8 cellular contexts compared by ENCODE assay signal in the genomic region with DNA sequence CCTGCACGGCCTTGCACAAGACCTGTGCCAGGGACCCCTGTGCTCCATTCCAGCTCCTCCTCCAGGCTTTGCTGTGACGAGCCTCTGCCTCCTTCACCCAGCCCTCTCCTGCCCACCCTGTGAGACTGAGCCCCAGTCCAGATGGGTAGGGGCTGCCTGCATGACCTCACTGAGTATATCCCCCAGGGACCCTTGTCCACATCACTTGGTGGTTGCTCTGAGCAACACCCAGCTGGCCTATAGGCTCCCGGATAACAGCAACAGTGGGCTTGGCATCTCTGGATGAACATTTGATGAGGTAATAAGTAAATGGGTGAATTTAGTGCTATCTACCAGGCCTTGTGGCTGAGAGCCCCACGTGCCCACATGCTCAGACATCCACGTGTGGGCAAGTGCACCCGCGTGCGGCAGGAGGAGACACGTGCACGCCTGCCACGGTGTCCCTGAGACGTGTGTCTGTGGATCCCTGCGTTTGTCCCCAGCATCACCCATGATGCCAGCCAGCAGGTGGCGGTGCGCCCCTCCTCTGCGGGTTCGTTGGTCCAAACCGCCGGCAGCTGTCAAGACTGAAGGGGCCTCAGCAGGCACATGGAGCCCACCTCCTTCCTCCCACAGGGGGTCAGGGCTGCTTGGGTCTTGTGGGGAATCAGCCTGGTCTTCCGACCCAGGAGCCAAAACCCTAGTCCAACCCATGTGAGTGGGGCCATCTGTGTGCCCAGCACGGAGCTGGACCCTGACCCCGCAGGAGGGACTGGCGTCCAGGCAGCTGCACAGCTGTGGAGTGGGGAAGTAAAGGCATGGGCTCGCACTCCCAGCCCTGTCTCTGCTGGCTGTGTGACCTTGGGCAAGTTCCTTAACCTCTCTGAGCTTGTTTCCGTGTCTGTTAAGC. TPM values are rescaled to one million over a fixed set of nuclear protein-coding genes. Genes with fewer than 3 reads are reported as not detected.
DNase-seq lines count a peak whose midpoint lies in the region; ATAC-seq and TF ChIP-seq lines count a peak whose summit lies in the region.

No MANE protein-coding gene starts in this region.

- H3K27ac Mint-ChIP-seq in MCF 10A (ENCODE audit: low read depth, unreplicated experiment), result no peak overlapping the region

- no peak overlapping the region for H3K4me3 ChIP-seq in HAP-1
- H3K4me3 ChIP-seq in WI38 (ENCODE audit: low read depth, low read length), result no peak overlapping the region

- CTCF ChIA-PET in MCF 10A (lab: Yijun Ruan, JAX), result interaction anchor here (0.6 to 19.6 kb wide), 32 partner anchors 10 to 288 kb away, joined by 3 to 314 read pairs (median 4); a partner anchor contains a TSS

- H3K4me1 ChIP-seq in HAP-1, result peaks cover 7% of the 10 kb centered on the region

- in situ Hi-C loops in HAP-1 (cut with MboI; ENCODE audit: low sequenced_read_pairs), result loop anchor here (5.0 kb wide), 1 partner anchor 121 kb away; a partner anchor contains a TSS

- H3K4me3 Mint-ChIP-seq in MCF 10A (ENCODE audit: unreplicated experiment), result no peak overlapping the region

- peak; percentile 77 for TF ChIP-seq CTCF in WI38 (IDR thresholded peaks at IDR 0.05; ENCODE audit: low read depth, low read length)
- TF ChIP-seq CTCF in MCF 10A (IDR thresholded peaks at IDR 0.05; ENCODE audit: unreplicated experiment), result peak; percentile 86

- no peak for ATAC-seq in GM19324 (IDR thresholded peaks at IDR 0.05; ENCODE audit: low FRiP score, unreplicated experiment)

- peaks cover 17% of the 10 kb centered on the region for H3K4me1 Mint-ChIP-seq in MCF 10A (ENCODE audit: insufficient read depth, unreplicated experiment)

- no peaks in the 10 kb centered on the region for H3K27me3 Mint-ChIP-seq in MCF 10A (ENCODE audit: insufficient read depth, unreplicated experiment)

- no peaks in the 10 kb centered on the region for H3K9me3 Mint-ChIP-seq in MCF 10A (ENCODE audit: unreplicated experiment)

- no peaks in the 10 kb centered on the region for H3K9me3 ChIP-seq in HAP-1

- intact Hi-C loops in MCF 10A (cut with micrococcal nuclease), result loop anchor here (1.0 kb wide), 3 partner anchors 33 to 159 kb away; no protein-coding TSS in a partner anchor

- POLR2A ChIA-PET in MCF 10A (lab: Yijun Ruan, JAX), result interaction anchor here (1.1 to 3.1 kb wide), 4 partner anchors 32 to 120 kb away, joined by 5 to 37 read pairs (median 8); no protein-coding TSS in a partner anchor

- no TSS peak for BruUV-seq in MCF 10A (replicated peaks; lab: Mats Ljungman, UMichigan)

- DNase-seq in C1 segment of cervical spinal cord (lab: John Stamatoyannopoulos, UW) (peak in 12 of 14 donors; percentile 43 to 87 (median 74)), HAP-1 (ENCODE audit: low spot score in 2 of 2) (peak; percentile 66 to 94), NCI-H226 (peak; percentile 41), MCF 10A (ENCODE audit: unreplicated experiment) (peak; percentile 75), iris pigment epithelial cell (ENCODE audit: low read depth) (peak; percentile 64)
- DNase-seq in stimulated activated CD4-positive, alpha-beta T cell treated with anti-CD3 and anti-CD28 coated beads, Interleukin-15, amount 100 ng/mL, for 1 hour (ENCODE audit: low read depth in 1 of 2, low spot score in 1 of 2), result peak; percentile 82 to 84

- H3K27me3 ChIP-seq in HAP-1 (ENCODE audit: low read depth), result no peaks in the 10 kb centered on the region

- no peaks in the 10 kb centered on the region for H3K36me3 Mint-ChIP-seq in MCF 10A (ENCODE audit: insufficient read depth, unreplicated experiment)

- H3K36me3 ChIP-seq in HAP-1 (replicated peaks), result no peaks in the 10 kb centered on the region

RNA-seq across cellular contexts. Expression of a gene that starts 45.9 kb away (rescaled TPM):
- not detected in 2 replicates for total RNA-seq in MCF 10A (2022)
